ENCODE assay signal across 1 cellular context in the genomic region with DNA sequence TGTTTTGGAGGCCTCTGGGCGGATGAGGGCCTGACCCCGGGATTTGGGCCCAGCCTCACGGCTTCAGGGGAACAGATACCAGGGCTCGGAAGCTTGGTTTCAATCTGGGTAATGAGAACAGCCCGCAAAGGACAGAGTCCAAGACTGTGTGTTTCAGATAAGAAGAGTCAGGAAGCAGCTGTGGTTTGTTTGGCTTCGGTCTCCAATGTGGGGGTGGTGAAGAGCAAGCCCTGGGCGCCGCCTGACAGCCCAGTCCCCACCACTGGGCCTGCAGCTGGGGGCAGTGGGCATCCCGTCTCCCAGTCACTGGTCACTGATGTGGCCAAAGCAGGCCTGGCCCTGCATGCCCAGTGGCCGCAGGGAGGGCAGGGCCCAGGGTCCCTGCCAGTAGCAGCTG.
A peak's percentile ranks its signal among the peaks of the same experiment; 100 is the strongest.
TF ChIP-seq lines count a peak whose summit lies in the region.

No MANE protein-coding gene starts in this region.

TF ChIP-seq in K562, 482 proteins besides CTCF, POLR2A, EP300 and RAD21 (continues in another document):
- TF ChIP-seq, protein P1, sequence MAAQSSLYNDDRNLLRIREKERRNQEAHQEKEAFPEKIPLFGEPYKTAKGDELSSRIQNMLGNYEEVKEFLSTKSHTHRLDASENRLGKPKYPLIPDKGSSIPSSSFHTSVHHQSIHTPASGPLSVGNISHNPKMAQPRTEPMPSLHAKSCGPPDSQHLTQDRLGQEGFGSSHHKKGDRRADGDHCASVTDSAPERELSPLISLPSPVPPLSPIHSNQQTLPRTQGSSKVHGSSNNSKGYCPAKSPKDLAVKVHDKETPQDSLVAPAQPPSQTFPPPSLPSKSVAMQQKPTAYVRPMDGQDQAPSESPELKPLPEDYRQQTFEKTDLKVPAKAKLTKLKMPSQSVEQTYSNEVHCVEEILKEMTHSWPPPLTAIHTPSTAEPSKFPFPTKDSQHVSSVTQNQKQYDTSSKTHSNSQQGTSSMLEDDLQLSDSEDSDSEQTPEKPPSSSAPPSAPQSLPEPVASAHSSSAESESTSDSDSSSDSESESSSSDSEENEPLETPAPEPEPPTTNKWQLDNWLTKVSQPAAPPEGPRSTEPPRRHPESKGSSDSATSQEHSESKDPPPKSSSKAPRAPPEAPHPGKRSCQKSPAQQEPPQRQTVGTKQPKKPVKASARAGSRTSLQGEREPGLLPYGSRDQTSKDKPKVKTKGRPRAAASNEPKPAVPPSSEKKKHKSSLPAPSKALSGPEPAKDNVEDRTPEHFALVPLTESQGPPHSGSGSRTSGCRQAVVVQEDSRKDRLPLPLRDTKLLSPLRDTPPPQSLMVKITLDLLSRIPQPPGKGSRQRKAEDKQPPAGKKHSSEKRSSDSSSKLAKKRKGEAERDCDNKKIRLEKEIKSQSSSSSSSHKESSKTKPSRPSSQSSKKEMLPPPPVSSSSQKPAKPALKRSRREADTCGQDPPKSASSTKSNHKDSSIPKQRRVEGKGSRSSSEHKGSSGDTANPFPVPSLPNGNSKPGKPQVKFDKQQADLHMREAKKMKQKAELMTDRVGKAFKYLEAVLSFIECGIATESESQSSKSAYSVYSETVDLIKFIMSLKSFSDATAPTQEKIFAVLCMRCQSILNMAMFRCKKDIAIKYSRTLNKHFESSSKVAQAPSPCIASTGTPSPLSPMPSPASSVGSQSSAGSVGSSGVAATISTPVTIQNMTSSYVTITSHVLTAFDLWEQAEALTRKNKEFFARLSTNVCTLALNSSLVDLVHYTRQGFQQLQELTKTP (IDR thresholded peaks at IDR 0.05; ENCODE audit: low read depth in 1 of 2, partially characterized antibody in 2 of 2): no peak
- TF ChIP-seq, protein P2, sequence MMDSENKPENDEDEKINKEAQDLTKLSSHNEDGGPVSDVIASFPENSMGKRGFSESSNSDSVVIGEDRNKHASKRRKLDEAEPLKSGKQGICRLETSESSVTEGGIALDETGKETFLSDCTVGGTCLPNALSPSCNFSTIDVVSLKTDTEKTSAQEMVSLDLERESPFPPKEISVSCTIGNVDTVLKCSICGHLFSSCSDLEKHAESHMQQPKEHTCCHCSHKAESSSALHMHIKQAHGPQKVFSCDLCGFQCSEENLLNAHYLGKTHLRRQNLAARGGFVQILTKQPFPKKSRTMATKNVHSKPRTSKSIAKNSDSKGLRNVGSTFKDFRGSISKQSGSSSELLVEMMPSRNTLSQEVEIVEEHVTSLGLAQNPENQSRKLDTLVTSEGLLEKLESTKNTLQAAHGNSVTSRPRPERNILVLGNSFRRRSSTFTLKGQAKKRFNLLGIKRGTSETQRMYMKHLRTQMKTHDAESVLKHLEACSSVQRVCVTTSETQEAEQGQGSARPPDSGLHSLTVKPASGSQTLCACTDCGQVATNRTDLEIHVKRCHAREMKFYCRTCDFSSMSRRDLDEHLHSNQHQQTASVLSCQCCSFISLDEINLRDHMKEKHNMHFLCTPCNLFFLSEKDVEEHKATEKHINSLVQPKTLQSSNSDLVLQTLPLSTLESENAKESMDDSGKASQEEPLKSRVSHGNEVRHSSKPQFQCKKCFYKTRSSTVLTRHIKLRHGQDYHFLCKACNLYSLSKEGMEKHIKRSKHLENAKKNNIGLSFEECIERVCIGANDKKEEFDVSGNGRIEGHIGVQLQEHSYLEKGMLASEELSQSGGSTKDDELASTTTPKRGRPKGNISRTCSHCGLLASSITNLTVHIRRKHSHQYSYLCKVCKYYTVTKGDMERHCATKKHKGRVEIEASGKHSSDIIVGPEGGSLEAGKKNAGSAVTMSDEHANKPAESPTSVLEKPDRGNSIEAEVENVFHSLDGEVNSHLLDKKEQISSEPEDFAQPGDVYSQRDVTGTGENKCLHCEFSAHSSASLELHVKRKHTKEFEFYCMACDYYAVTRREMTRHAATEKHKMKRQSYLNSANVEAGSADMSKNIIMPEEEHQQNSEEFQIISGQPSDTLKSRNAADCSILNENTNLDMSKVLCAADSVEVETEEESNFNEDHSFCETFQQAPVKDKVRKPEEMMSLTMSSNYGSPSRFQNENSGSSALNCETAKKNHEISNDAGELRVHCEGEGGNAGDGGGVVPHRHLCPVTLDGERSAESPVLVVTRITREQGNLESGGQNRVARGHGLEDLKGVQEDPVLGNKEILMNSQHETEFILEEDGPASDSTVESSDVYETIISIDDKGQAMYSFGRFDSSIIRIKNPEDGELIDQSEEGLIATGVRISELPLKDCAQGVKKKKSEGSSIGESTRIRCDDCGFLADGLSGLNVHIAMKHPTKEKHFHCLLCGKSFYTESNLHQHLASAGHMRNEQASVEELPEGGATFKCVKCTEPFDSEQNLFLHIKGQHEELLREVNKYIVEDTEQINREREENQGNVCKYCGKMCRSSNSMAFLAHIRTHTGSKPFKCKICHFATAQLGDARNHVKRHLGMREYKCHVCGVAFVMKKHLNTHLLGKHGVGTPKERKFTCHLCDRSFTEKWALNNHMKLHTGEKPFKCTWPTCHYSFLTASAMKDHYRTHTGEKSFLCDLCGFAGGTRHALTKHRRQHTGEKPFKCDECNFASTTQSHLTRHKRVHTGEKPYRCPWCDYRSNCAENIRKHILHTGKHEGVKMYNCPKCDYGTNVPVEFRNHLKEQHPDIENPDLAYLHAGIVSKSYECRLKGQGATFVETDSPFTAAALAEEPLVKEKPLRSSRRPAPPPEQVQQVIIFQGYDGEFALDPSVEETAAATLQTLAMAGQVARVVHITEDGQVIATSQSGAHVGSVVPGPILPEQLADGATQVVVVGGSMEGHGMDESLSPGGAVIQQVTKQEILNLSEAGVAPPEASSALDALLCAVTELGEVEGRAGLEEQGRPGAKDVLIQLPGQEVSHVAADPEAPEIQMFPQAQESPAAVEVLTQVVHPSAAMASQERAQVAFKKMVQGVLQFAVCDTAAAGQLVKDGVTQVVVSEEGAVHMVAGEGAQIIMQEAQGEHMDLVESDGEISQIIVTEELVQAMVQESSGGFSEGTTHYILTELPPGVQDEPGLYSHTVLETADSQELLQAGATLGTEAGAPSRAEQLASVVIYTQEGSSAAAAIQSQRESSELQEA (IDR thresholded peaks at IDR 0.05; ENCODE audit: low read depth): no peak
- TF ChIP-seq CBFA2T3 (IDR thresholded peaks at IDR 0.05) (peak; percentile 89), RFX7 (CRISPR knock-in tag; IDR thresholded peaks at IDR 0.05) (no peak), ZNF695 (CRISPR knock-in tag; IDR thresholded peaks at IDR 0.05) (no peak), SOX6 (IDR thresholded peaks at IDR 0.05) (0 out of 2 replicates have a peak, but pooled peaks have one; percentile 23), HDAC3 (IDR thresholded peaks at IDR 0.05; ENCODE audit: borderline replicate concordance, partially characterized antibody) (no peak), RBBP5 (IDR thresholded peaks at IDR 0.05; ENCODE audit: borderline replicate concordance, insufficient read depth, low read length, poor library complexity, severe bottlenecking) (no peak), ZNF41 (CRISPR knock-in tag; conservative IDR thresholded peaks at IDR 0.05) (no peak), TCF7 (IDR thresholded peaks at IDR 0.05; ENCODE audit: borderline replicate concordance) (no peak), ZNF121 (CRISPR knock-in tag; conservative IDR thresholded peaks at IDR 0.05) (no peak), MAFF (IDR thresholded peaks at IDR 0.05; ENCODE audit: low read length) (no peak), STAT5A (IDR thresholded peaks at IDR 0.05; ENCODE audit: borderline replicate concordance, low read length) (peak; percentile 42; the same call in 1 of the 2 replicates), CHD1 (IDR thresholded peaks at IDR 0.05; ENCODE audit: low read length) (no peak), ZNF274 (IDR thresholded peaks at IDR 0.05; ENCODE audit: borderline replicate concordance, low read depth, low read length) (no peak), NFIC (IDR thresholded peaks at IDR 0.05) (peak; percentile 47), ZNF778 (CRISPR knock-in tag; IDR thresholded peaks at IDR 0.05) (no peak), JUN (IDR thresholded peaks at IDR 0.05; ENCODE audit: borderline replicate concordance, low read depth, low read length) (no peak), JUN (CRISPR knock-in tag; IDR thresholded peaks at IDR 0.05; ENCODE audit: borderline replicate concordance) (no peak), HEY1 (CRISPR knock-in tag; IDR thresholded peaks at IDR 0.05; ENCODE audit: borderline replicate concordance) (no peak), GABPB1 (CRISPR knock-in tag; IDR thresholded peaks at IDR 0.05) (no peak), ZNF551 (CRISPR knock-in tag; IDR thresholded peaks at IDR 0.05) (no peak), SMAD4 (CRISPR knock-in tag; conservative IDR thresholded peaks at IDR 0.05) (0 out of 2 replicates have a peak, but pooled peaks have one; percentile 25), CTBP1 (IDR thresholded peaks at IDR 0.05; ENCODE audit: borderline replicate concordance) (no peak), BRF1 (IDR thresholded peaks at IDR 0.05; ENCODE audit: borderline replicate concordance, extremely low read depth, insufficient read length) (no peak), TAF7 (tag; IDR thresholded peaks at IDR 0.05) (no peak), MBD2 (IDR thresholded peaks at IDR 0.05; ENCODE audit: borderline replicate concordance, low read depth) (no peak), STAG1 (CRISPR knock-in tag; IDR thresholded peaks at IDR 0.05; ENCODE audit: borderline replicate concordance) (no peak), MCM3 (IDR thresholded peaks at IDR 0.05) (no peak)
- TF ChIP-seq, protein P3, sequence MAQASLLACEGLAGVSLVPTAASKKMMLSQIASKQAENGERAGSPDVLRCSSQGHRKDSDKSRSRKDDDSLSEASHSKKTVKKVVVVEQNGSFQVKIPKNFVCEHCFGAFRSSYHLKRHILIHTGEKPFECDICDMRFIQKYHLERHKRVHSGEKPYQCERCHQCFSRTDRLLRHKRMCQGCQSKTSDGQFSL (CRISPR knock-in tag; IDR thresholded peaks at IDR 0.05): no peak
- TF ChIP-seq, protein P3 (tag; IDR thresholded peaks at IDR 0.05): no peak
- TF ChIP-seq, protein P4, sequence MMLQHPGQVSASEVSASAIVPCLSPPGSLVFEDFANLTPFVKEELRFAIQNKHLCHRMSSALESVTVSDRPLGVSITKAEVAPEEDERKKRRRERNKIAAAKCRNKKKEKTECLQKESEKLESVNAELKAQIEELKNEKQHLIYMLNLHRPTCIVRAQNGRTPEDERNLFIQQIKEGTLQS (IDR thresholded peaks at IDR 0.05): no peak
- TF ChIP-seq, protein P4 (CRISPR knock-in tag; conservative IDR thresholded peaks at IDR 0.05): no peak
- TF ChIP-seq, protein P5, sequence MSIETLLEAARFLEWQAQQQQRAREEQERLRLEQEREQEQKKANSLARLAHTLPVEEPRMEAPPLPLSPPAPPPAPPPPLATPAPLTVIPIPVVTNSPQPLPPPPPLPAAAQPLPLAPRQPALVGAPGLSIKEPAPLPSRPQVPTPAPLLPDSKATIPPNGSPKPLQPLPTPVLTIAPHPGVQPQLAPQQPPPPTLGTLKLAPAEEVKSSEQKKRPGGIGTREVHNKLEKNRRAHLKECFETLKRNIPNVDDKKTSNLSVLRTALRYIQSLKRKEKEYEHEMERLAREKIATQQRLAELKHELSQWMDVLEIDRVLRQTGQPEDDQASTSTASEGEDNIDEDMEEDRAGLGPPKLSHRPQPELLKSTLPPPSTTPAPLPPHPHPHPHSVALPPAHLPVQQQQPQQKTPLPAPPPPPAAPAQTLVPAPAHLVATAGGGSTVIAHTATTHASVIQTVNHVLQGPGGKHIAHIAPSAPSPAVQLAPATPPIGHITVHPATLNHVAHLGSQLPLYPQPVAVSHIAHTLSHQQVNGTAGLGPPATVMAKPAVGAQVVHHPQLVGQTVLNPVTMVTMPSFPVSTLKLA (conservative IDR thresholded peaks at IDR 0.05): no peak
- TF ChIP-seq, protein P6, sequence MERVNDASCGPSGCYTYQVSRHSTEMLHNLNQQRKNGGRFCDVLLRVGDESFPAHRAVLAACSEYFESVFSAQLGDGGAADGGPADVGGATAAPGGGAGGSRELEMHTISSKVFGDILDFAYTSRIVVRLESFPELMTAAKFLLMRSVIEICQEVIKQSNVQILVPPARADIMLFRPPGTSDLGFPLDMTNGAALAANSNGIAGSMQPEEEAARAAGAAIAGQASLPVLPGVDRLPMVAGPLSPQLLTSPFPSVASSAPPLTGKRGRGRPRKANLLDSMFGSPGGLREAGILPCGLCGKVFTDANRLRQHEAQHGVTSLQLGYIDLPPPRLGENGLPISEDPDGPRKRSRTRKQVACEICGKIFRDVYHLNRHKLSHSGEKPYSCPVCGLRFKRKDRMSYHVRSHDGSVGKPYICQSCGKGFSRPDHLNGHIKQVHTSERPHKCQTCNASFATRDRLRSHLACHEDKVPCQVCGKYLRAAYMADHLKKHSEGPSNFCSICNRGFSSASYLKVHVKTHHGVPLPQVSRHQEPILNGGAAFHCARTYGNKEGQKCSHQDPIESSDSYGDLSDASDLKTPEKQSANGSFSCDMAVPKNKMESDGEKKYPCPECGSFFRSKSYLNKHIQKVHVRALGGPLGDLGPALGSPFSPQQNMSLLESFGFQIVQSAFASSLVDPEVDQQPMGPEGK (CRISPR knock-in tag; IDR thresholded peaks at IDR 0.05; ENCODE audit: borderline replicate concordance): no peak
- TF ChIP-seq, protein P7, sequence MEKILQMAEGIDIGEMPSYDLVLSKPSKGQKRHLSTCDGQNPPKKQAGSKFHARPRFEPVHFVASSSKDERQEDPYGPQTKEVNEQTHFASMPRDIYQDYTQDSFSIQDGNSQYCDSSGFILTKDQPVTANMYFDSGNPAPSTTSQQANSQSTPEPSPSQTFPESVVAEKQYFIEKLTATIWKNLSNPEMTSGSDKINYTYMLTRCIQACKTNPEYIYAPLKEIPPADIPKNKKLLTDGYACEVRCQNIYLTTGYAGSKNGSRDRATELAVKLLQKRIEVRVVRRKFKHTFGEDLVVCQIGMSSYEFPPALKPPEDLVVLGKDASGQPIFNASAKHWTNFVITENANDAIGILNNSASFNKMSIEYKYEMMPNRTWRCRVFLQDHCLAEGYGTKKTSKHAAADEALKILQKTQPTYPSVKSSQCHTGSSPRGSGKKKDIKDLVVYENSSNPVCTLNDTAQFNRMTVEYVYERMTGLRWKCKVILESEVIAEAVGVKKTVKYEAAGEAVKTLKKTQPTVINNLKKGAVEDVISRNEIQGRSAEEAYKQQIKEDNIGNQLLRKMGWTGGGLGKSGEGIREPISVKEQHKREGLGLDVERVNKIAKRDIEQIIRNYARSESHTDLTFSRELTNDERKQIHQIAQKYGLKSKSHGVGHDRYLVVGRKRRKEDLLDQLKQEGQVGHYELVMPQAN (IDR thresholded peaks at IDR 0.05; ENCODE audit: borderline replicate concordance): no peak
- TF ChIP-seq, protein P8, sequence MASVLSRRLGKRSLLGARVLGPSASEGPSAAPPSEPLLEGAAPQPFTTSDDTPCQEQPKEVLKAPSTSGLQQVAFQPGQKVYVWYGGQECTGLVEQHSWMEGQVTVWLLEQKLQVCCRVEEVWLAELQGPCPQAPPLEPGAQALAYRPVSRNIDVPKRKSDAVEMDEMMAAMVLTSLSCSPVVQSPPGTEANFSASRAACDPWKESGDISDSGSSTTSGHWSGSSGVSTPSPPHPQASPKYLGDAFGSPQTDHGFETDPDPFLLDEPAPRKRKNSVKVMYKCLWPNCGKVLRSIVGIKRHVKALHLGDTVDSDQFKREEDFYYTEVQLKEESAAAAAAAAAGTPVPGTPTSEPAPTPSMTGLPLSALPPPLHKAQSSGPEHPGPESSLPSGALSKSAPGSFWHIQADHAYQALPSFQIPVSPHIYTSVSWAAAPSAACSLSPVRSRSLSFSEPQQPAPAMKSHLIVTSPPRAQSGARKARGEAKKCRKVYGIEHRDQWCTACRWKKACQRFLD (CRISPR knock-in tag; IDR thresholded peaks at IDR 0.05): peak; percentile 77; the same call in 1 of the 2 replicates
